20 cellular contexts compared by ENCODE assay signal in the genomic region with DNA sequence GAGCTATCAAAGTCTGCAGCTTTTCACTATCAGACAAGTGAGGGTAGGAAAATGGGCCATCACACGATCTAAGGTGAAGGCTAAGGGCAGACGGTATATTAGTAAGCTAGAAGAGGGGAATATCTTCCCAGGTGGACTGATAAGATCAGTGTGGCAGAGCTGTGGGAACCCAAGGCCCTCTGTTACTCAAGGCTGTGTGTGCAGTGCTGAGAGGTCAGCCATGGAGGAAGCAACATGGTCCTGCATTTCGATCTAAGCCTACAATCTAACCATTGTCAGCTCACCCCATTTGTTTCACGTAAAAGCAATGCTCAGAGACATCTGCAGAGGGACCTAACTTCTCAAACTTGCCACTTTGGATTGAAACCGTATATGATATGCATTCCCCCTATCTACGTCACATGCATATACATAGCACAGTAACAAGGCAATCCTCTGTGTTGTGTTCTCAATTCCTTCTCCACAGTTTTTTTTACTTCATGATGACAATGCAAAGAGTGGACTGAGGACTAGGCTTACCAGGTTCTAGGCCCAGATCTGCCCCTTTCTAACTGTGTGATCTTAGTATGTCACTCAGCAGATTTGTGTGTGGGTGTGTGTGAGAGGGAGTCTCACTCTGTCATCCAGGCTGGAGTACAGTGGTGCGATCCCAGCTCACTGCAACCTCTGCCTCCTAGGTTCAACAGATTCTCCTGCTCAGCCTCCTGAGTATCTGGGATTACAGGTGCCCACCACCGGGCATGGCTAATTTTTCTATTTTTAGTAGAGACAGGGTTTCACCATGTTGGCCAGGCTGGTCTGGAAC. TPM values are rescaled to one million over a fixed set of nuclear protein-coding genes. Genes with fewer than 3 reads are reported as not detected.
A peak's percentile ranks its signal among the peaks of the same experiment; 100 is the strongest.
DNase-seq lines count a peak whose midpoint lies in the region; ATAC-seq, FAIRE-seq and TF ChIP-seq lines count a peak whose summit lies in the region.
"Had no signal": no experiment of that assay in that cellular context is flagged by ENCODE, and none has a peak within 500 bp of the region (broad histone marks: within the 10 kb centered on the region; RNA-seq: fewer than 3 reads in every experiment).

No MANE protein-coding gene starts in this region.

- TF ChIP-seq CTCF in left ventricle myocardium inferior (IDR thresholded peaks at IDR 0.05; ENCODE audit: borderline replicate concordance), result no peak
- no peak for TF ChIP-seq CTCF in adrenal gland (IDR thresholded peaks at IDR 0.05)
- TF ChIP-seq CTCF in Calu3 (IDR thresholded peaks at IDR 0.05; ENCODE audit: unreplicated experiment), result no peak

- H3K27ac ChIP-seq in left ventricle myocardium inferior (replicated peaks) (no peak overlapping the region), adrenal gland (no peak overlapping the region)
- H3K27ac ChIP-seq: 22Rv1, BLaER1, HL-60 had no signal

- no TSS peak for BruUV-seq in Calu3 (replicated peaks; lab: Mats Ljungman, UMichigan)

- no peak for TF ChIP-seq POLR2A in adrenal gland (IDR thresholded peaks at IDR 0.05)

- no peak overlapping the region for H3K27ac Mint-ChIP-seq in Calu3 (ENCODE audit: unreplicated experiment)
- H3K27ac Mint-ChIP-seq: CD8-positive, alpha-beta memory T cell; IgD-negative memory B cell had no signal

- H3K36me3 ChIP-seq in left ventricle myocardium inferior, result no peaks in the 10 kb centered on the region
- no peaks in the 10 kb centered on the region for H3K36me3 ChIP-seq in adrenal gland (replicated peaks in 1 of 2)

- no peaks in the 10 kb centered on the region for H3K36me3 Mint-ChIP-seq in Calu3 (ENCODE audit: insufficient read depth, unreplicated experiment)
- H3K36me3 Mint-ChIP-seq: CD8-positive, alpha-beta memory T cell; IgD-negative memory B cell had no signal

- no peak overlapping the region for H3K4me3 Mint-ChIP-seq in Calu3 (ENCODE audit: low read depth, unreplicated experiment)
- H3K4me3 Mint-ChIP-seq: CD8-positive, alpha-beta memory T cell; IgD-negative memory B cell had no signal

- no peaks in the 10 kb centered on the region for H3K9me3 Mint-ChIP-seq in Calu3 (ENCODE audit: low read depth, unreplicated experiment)
- H3K9me3 Mint-ChIP-seq: CD8-positive, alpha-beta memory T cell; IgD-negative memory B cell had no signal

- intact Hi-C loops in Right ventricle myocardium inferior (cut with DNase I) (no loop called here), left ventricle myocardium inferior (cut with micrococcal nuclease) (no loop called here), adrenal gland (cut with DNase I) (no loop called here), Calu3 (cut with micrococcal nuclease; ENCODE audit: unreplicated experiment) (no loop called here)

- H3K27me3 ChIP-seq in left ventricle myocardium inferior (ENCODE audit: low read depth) (no peaks in the 10 kb centered on the region), adrenal gland (no peaks in the 10 kb centered on the region)
- H3K27me3 ChIP-seq: BLaER1 had no signal

- 76 to 83% (median 80%) methylated on average over 8 of the region's 8 CpGs for WGBS in adrenal gland, 4 donors

- H3K27me3 Mint-ChIP-seq in Calu3 (ENCODE audit: unreplicated experiment), result no peaks in the 10 kb centered on the region
- H3K27me3 Mint-ChIP-seq: CD8-positive, alpha-beta memory T cell; IgD-negative memory B cell had no signal

- peak; percentile 72 for FAIRE-seq in G401.6 (lab: Jason Lieb, UNC)
- FAIRE-seq in urothelium cell line (lab: Jason Lieb, UNC), result peak; percentile 78
- FAIRE-seq: GM12892, GM19239 had no signal

- CTCF ChIA-PET in Calu3 (lab: Charles Lee), result no interaction called here

- DNase-seq in Right ventricle myocardium inferior (ENCODE audit: missing footprints), result peak; percentile 26
- no peak for DNase-seq in left ventricle myocardium inferior
- peak; percentile 54 for DNase-seq in SK-N-DZ (ENCODE audit: low spot score)
- DNase-seq in urothelium cell line (ENCODE audit: low spot score), result no peak
- no peak for DNase-seq in adrenal gland
- DNase-seq in Calu3, result no peak
- DNase-seq: Caco-2; CD8-positive, alpha-beta memory T cell; DMS 273 treated with DMSO at 0.1 percent for 48 hours; KG1 had no signal

- H3K4me1 ChIP-seq in left ventricle myocardium inferior, result peaks cover 99% of the 10 kb centered on the region
- peaks cover 0 to 5% of the 10 kb centered on the region in 2 donors for H3K4me1 ChIP-seq in adrenal gland (replicated peaks in 1 of 2)
- H3K4me1 ChIP-seq: BLaER1, Caco-2 had no signal

- no peak overlapping the region for H3K4me3 ChIP-seq in left ventricle myocardium inferior
- H3K4me3 ChIP-seq in adrenal gland, result no peak overlapping the region
- H3K4me3 ChIP-seq: BLaER1 had no signal

- no peaks in the 10 kb centered on the region for H3K9me3 ChIP-seq in left ventricle myocardium inferior (replicated peaks)
- no peaks in the 10 kb centered on the region for H3K9me3 ChIP-seq in adrenal gland (replicated peaks in 1 of 3)
- H3K9me3 ChIP-seq: Caco-2 had no signal

- H3K4me1 Mint-ChIP-seq in Calu3 (ENCODE audit: low read depth, unreplicated experiment), result peaks cover 18% of the 10 kb centered on the region
- H3K4me1 Mint-ChIP-seq: CD8-positive, alpha-beta memory T cell; IgD-negative memory B cell had no signal

- no peak for ATAC-seq in Right ventricle myocardium inferior
- ATAC-seq: HCT116 had no signal

RNA-seq across cellular contexts. Expression of a gene that starts 45.2 kb away (rescaled TPM):
- 999 TPM for total RNA-seq in Right ventricle myocardium inferior
- total RNA-seq in left ventricle myocardium inferior, result 990 TPM
- 18.0 and 25.8 TPM in 2 replicates for polyA plus RNA-seq in SK-N-DZ (2014; cell fraction: cytosol; rRNA removed)
- 13.8 and 16.7 TPM in 2 replicates for polyA plus RNA-seq in SK-N-DZ (2014; cell fraction: nucleus; rRNA removed)
- 10 to 100 TPM in 7 of 8 donors, 1 to 10 TPM in 1; 9.3 to 31.2 (median 20.8) TPM for total RNA-seq in adrenal gland
- polyA plus RNA-seq in adrenal gland, result 1 to 10 TPM in 2 of 3 donors, under 1 TPM in 1; 0.54 to 4.7 (median 1.8) TPM
- total RNA-seq in Calu3 (2022), result 0.05 and 0.10 TPM in 2 replicates
- total RNA-seq: A673, H4 had no signal
- polyA plus RNA-seq: CD8-positive, alpha-beta memory T cell; IgD-negative memory B cell had no signal

Comparison
In these comparisons a context has a peak if more than half of its experiments do, and no peak if none do; other contexts are left out.
1. DNase-seq: peak in Right ventricle myocardium inferior (single experiment) and SK-N-DZ (single experiment); none in left ventricle myocardium inferior (single experiment), urothelium cell line (single experiment), adrenal gland (0 of 7) and Calu3 (single experiment).
2. RNA of a gene that starts 45.2 kb away (total RNA-seq): 999 TPM in Right ventricle myocardium inferior (single experiment) and 990 TPM in left ventricle myocardium inferior (single experiment); 9.3 to 31.2 TPM in adrenal gland and 0.05 to 0.10 TPM in Calu3; every median in the first group is over 10 times any median in the second.